ENCODE assay signal across 9 cellular contexts in genomic region chr10:123945506-123945905, GRCh38. TPM values are rescaled to one million over a fixed set of nuclear protein-coding genes. Genes with fewer than 3 reads are reported as not detected.
DNase-seq lines count a peak whose midpoint lies in the region; ATAC-seq and TF ChIP-seq lines count a peak whose summit lies in the region.
"Had no signal": no experiment of that assay in that cellular context is flagged by ENCODE, and none has a peak within 500 bp of the region (broad histone marks: within the 10 kb centered on the region; RNA-seq: fewer than 3 reads in every experiment).

No MANE protein-coding gene starts in this region.

- H3K9me3 Mint-ChIP-seq in neural progenitor cell: no peaks in the 10 kb centered on the region

- no peaks in the 10 kb centered on the region for H3K27me3 ChIP-seq in mammary epithelial cell (ENCODE audit: insufficient read depth, low read length)
- H3K27me3 ChIP-seq in neural progenitor cell: no peaks in the 10 kb centered on the region
- H3K27me3 ChIP-seq in esophagus muscularis mucosa: no peaks in the 10 kb centered on the region
- H3K27me3 ChIP-seq in upper lobe of right lung: no peaks in the 10 kb centered on the region

- no peak for TF ChIP-seq POLR2A in esophagus muscularis mucosa (IDR thresholded peaks at IDR 0.05; ENCODE audit: low read depth)

- H3K4me1 Mint-ChIP-seq in neural progenitor cell: no peaks in the 10 kb centered on the region

- no peak for TF ChIP-seq CTCF in mammary epithelial cell (conservative IDR thresholded peaks at IDR 0.05 in 1 of 2, IDR thresholded peaks at IDR 0.05 in 1 of 2; ENCODE audit: extremely low read depth in 1 of 2, insufficient read depth in 1 of 2, low read depth in 1 of 2, low read length in 2 of 2)
- TF ChIP-seq CTCF in neural progenitor cell (IDR thresholded peaks at IDR 0.05): no peak
- no peak for TF ChIP-seq CTCF in esophagus muscularis mucosa (IDR thresholded peaks at IDR 0.05)
- TF ChIP-seq CTCF in upper lobe of right lung (IDR thresholded peaks at IDR 0.05): no peak

- H2AFZ ChIP-seq in mammary epithelial cell (ENCODE audit: low read depth, low read length) (peak overlapping the region; percentile 40), neural progenitor cell (replicated peaks) (peak overlapping the region; percentile 89)

- dilution Hi-C loops in mammary epithelial cell (cut with HindIII; ENCODE audit: low sequenced_read_pairs): no loop called here

- no peak overlapping the region for H3K4me2 ChIP-seq in mammary epithelial cell (ENCODE audit: insufficient read depth, low read depth, low read length)
- no peak overlapping the region for H3K4me2 ChIP-seq in neural progenitor cell

- TF ChIP-seq EP300 in esophagus muscularis mucosa (IDR thresholded peaks at IDR 0.05): no peak

- in situ Hi-C loops in mammary epithelial cell (cut with MboI; ENCODE audit: low sequenced_read_pairs in 2 of 2): no loop called here

- H3K4me3 ChIP-seq in mammary epithelial cell (replicated peaks in 1 of 3; ENCODE audit: insufficient read depth in 1 of 3, low read depth in 2 of 3, low read length in 3 of 3) (no peak overlapping the region), neural progenitor cell (no peak overlapping the region), esophagus muscularis mucosa (no peak overlapping the region), upper lobe of right lung (no peak overlapping the region)

- no peak overlapping the region for H3K27ac ChIP-seq in mammary epithelial cell (ENCODE audit: insufficient read depth, low read depth, low read length)
- H3K27ac ChIP-seq in neural progenitor cell: no peak overlapping the region
- H3K27ac ChIP-seq in esophagus muscularis mucosa (replicated peaks in 1 of 4): peak overlapping the region in 1 of 4 donors; percentile 54
- no peak overlapping the region for H3K27ac ChIP-seq in upper lobe of right lung

- no peaks in the 10 kb centered on the region for H3K79me2 ChIP-seq in mammary epithelial cell (ENCODE audit: insufficient read depth, low read length)
- H3K79me2 ChIP-seq in neural progenitor cell (ENCODE audit: low read depth): no peaks in the 10 kb centered on the region

- H3K4me1 ChIP-seq in mammary epithelial cell (ENCODE audit: insufficient read depth, low read length) (no peaks in the 10 kb centered on the region), neural progenitor cell (no peaks in the 10 kb centered on the region), esophagus muscularis mucosa (peaks cover 0 to 17% (median 14%) of the 10 kb centered on the region in 4 donors), upper lobe of right lung (no peaks in the 10 kb centered on the region)

- no peak overlapping the region for H3K9ac ChIP-seq in mammary epithelial cell (ENCODE audit: insufficient read depth, low read length)
- H3K9ac ChIP-seq in neural progenitor cell: no peak overlapping the region

- DNase-seq in EL: peak; percentile 52
- DNase-seq in LHCN-M2 (ENCODE audit: low read depth): peak; percentile 48
- DNase-seq in mammary epithelial cell: peak; percentile 46
- no peak for DNase-seq in neural progenitor cell (ENCODE audit: low spot score)
- DNase-seq in esophagus muscularis mucosa (ENCODE audit: extremely low spot score): no peak
- no peak for DNase-seq in activated gamma-delta T cell treated with Interleukin-2 at 50 U/mL for 16 hours
- no peak for DNase-seq in upper lobe of right lung
- DNase-seq: stimulated activated CD4-positive, alpha-beta T cell treated with anti-CD3 and anti-CD28 coated beads, Interleukin-2, amount 100 ng/mL, for 24 hours had no signal

- no peaks in the 10 kb centered on the region for H3K36me3 ChIP-seq in mammary epithelial cell (ENCODE audit: insufficient read depth, low read length)
- no peaks in the 10 kb centered on the region for H3K36me3 ChIP-seq in neural progenitor cell
- H3K36me3 ChIP-seq in esophagus muscularis mucosa: no peaks in the 10 kb centered on the region
- no peaks in the 10 kb centered on the region for H3K36me3 ChIP-seq in upper lobe of right lung

- H3K4me3 Mint-ChIP-seq in neural progenitor cell: no peak overlapping the region

- peak overlapping the region; percentile 1 for H3K27ac Mint-ChIP-seq in neural progenitor cell

- intact Hi-C loops in mammary epithelial cell (cut with micrococcal nuclease): no loop called here
- intact Hi-C loops in esophagus muscularis mucosa (cut with DNase I): no loop called here
- intact Hi-C loops in upper lobe of right lung (cut with DNase I): no loop called here

- CTCF ChIA-PET in mammary epithelial cell (lab: Charles Lee; ENCODE audit: low non-redundant PET): interaction anchor here (0.5 kb wide), 1 partner anchor 118 kb away, joined by 3 read pairs; no protein-coding TSS in a partner anchor

- peaks cover 5% of the 10 kb centered on the region for H3K27me3 Mint-ChIP-seq in neural progenitor cell (ENCODE audit: insufficient read depth, low read depth)

- no peaks in the 10 kb centered on the region for H3K9me3 ChIP-seq in mammary epithelial cell (replicated peaks; ENCODE audit: insufficient read depth, low read length)
- H3K9me3 ChIP-seq in neural progenitor cell (ENCODE audit: low read depth): no peaks in the 10 kb centered on the region
- no peaks in the 10 kb centered on the region for H3K9me3 ChIP-seq in esophagus muscularis mucosa
- no peaks in the 10 kb centered on the region for H3K9me3 ChIP-seq in upper lobe of right lung

- ATAC-seq in upper lobe of right lung: no peak

- H3F3A ChIP-seq in neural progenitor cell (ENCODE audit: low read depth): no peaks in the 10 kb centered on the region

- H3K36me3 Mint-ChIP-seq in neural progenitor cell: no peaks in the 10 kb centered on the region

- H4K20me1 ChIP-seq in mammary epithelial cell (ENCODE audit: insufficient read depth, low read length) (no peaks in the 10 kb centered on the region), neural progenitor cell (ENCODE audit: low read depth) (no peaks in the 10 kb centered on the region)

- no TSS peak for BruUV-seq in mammary epithelial cell (replicated peaks; lab: Mats Ljungman, UMichigan)

- WGBS in mammary epithelial cell (ENCODE audit: low coverage, missing lambda C conversion rate): 58% methylated on average over 3 of the region's 3 CpGs
- WGBS in esophagus muscularis mucosa: 47% methylated on average over 3 of the region's 3 CpGs

RNA-seq across cellular contexts. Expression of gene CPXM2, which starts 53.9 kb away (rescaled TPM):
- total RNA-seq in LHCN-M2 (2014; rRNA removed) (not detected in 2 replicates), mammary epithelial cell (under 1 TPM in 1 of 2 donors, not detected in 1; 0.83 TPM), neural progenitor cell (ENCODE audit: low replicate concordance) (not detected in 2 replicates), esophagus muscularis mucosa (100 to 1,000 TPM in 2 of 4 donors, 10 to 100 TPM in 2; 56.8 to 150 (median 96.9) TPM), upper lobe of right lung (9.7 TPM)
- not detected for polyA plus RNA-seq in LHCN-M2 (2012)
- polyA plus RNA-seq in mammary epithelial cell: not detected
- not detected for polyA minus RNA-seq in mammary epithelial cell
- total RNA-seq: mononuclear cell had no signal

Comparison
In these comparisons a context has a peak if more than half of its experiments do, and no peak if none do; other contexts are left out.
1. DNase-seq: peak in EL (single experiment), LHCN-M2 (single experiment) and mammary epithelial cell (single experiment); none in neural progenitor cell (single experiment), esophagus muscularis mucosa (single experiment), activated gamma-delta T cell treated with Interleukin-2 at 50 U/mL for 16 hours (single experiment) and upper lobe of right lung (single experiment).